ENCODE assay signal across 18 cellular contexts in the genomic region with DNA sequence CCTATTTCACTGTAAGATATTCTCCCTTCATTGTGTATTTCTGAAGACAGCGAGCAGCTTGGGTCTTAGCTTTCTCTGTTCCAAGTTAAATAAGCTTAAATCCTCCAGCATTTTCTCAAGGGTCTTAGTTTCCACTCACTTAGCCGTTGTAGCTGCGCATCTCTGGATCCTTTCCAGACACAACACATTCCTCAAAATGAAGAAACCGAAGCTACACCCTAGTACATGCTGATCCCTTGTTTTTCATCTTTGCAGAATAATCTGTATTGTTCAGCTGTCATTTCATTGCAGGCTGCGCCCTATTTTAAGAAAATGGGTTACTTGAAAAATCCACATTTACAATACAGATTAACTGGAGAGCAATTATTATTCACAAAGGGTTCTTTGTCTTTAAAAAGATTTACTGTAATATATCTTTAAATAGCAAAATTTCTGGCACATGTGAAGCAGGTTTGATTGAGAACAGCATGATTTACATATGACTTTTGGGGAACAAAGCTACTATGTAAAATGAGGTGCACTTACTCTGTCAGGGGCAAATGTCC.
DNase-seq lines count a peak whose midpoint lies in the region; ATAC-seq and TF ChIP-seq lines count a peak whose summit lies in the region.
"Had no signal": no experiment of that assay in that cellular context is flagged by ENCODE, and none has a peak within 500 bp of the region (broad histone marks: within the 10 kb centered on the region; RNA-seq: fewer than 3 reads in every experiment).

No MANE protein-coding gene starts in this region.

- peak overlapping the region in 2 of 5 experiments; percentile 10 to 33 for H3K4me3 Mint-ChIP-seq in brain
- H3K4me3 Mint-ChIP-seq in type B pancreatic cell, result no peak overlapping the region
- H3K4me3 Mint-ChIP-seq: activated CD4-positive, alpha-beta memory T cell treated with anti-CD3 and anti-CD28 coated beads for 36 hours; activated naive CD4-positive, alpha-beta T cell treated with anti-CD3 and anti-CD28 coated beads, Interleukin-2, amount 50 U/mL, for 24 hours; CD8-positive, alpha-beta T cell; stimulated activated naive CD8-positive, alpha-beta T cell treated with anti-CD3 and anti-CD28 coated beads, Interleukin-15, Interleukin-2, amounts not matched to agents 100 ng/mL and 50 ng/mL, for 24 hours had no signal

- peaks cover 0 to 3% (median 0%) of the 10 kb centered on the region in 5 experiments for H3K9me3 Mint-ChIP-seq in brain
- H3K9me3 Mint-ChIP-seq in type B pancreatic cell, result no peaks in the 10 kb centered on the region
- H3K9me3 Mint-ChIP-seq: activated CD4-positive, alpha-beta memory T cell treated with anti-CD3 and anti-CD28 coated beads for 36 hours; activated naive CD4-positive, alpha-beta T cell treated with anti-CD3 and anti-CD28 coated beads, Interleukin-2, amount 50 U/mL, for 24 hours; CD8-positive, alpha-beta T cell; stimulated activated naive CD8-positive, alpha-beta T cell treated with anti-CD3 and anti-CD28 coated beads, Interleukin-15, Interleukin-2, amounts not matched to agents 100 ng/mL and 50 ng/mL, for 24 hours had no signal

- H3K36me3 Mint-ChIP-seq in brain (no peaks in the 10 kb centered on the region), type B pancreatic cell (no peaks in the 10 kb centered on the region)
- H3K36me3 Mint-ChIP-seq: activated CD4-positive, alpha-beta memory T cell treated with anti-CD3 and anti-CD28 coated beads for 36 hours; activated naive CD4-positive, alpha-beta T cell treated with anti-CD3 and anti-CD28 coated beads, Interleukin-2, amount 50 U/mL, for 24 hours; CD8-positive, alpha-beta T cell had no signal

- DNase-seq in NCI-H524 (lab: John Stamatoyannopoulos, UW) (peak; percentile 60 to 93), foreskin melanocyte (peak; percentile 33), sciatic nerve (ENCODE audit: low spot score) (no peak), GDM1 (lab: John Stamatoyannopoulos, UW) (no peak), coronary artery (ENCODE audit: low spot score) (no peak), type B pancreatic cell (ENCODE audit: extremely low spot score, unreplicated experiment) (no peak)
- no peak for DNase-seq in activated CD8-positive, alpha-beta memory T cell treated with anti-CD3 and anti-CD28 coated beads for 24 hours
- DNase-seq: activated CD4-positive, alpha-beta memory T cell treated with anti-CD3 and anti-CD28 coated beads for 36 hours; activated T-cell treated with anti-CD3 and anti-CD28 coated beads, Interleukin-2, amount 50 U/mL, for 1 hour; CD8-positive, alpha-beta T cell; H7; NCI-H1930; NCI-H526; SHP77 treated with DMSO at 0.1 percent for 48 hours; T-helper 1 cell had no signal

- H3K27ac Mint-ChIP-seq in brain (peak overlapping the region in 4 of 5 experiments; percentile 33 to 93 (median 82)), type B pancreatic cell (no peak overlapping the region)
- H3K27ac Mint-ChIP-seq: activated CD4-positive, alpha-beta memory T cell treated with anti-CD3 and anti-CD28 coated beads for 36 hours; activated naive CD4-positive, alpha-beta T cell treated with anti-CD3 and anti-CD28 coated beads, Interleukin-2, amount 50 U/mL, for 24 hours; CD8-positive, alpha-beta T cell; stimulated activated naive CD8-positive, alpha-beta T cell treated with anti-CD3 and anti-CD28 coated beads, Interleukin-15, Interleukin-2, amounts not matched to agents 100 ng/mL and 50 ng/mL, for 24 hours had no signal

- H3K4me3 ChIP-seq in coronary artery, result no peak overlapping the region

- intact Hi-C loops in sciatic nerve (cut with DNase I), result no loop called here

- ATAC-seq in sciatic nerve, result peak; percentile 97
- ATAC-seq: CD8-positive, alpha-beta T cell had no signal

- no peak overlapping the region for H3K27ac ChIP-seq in coronary artery

- no peaks in the 10 kb centered on the region for H3K27me3 Mint-ChIP-seq in brain
- peaks cover 7% of the 10 kb centered on the region for H3K27me3 Mint-ChIP-seq in type B pancreatic cell

- no peak for TF ChIP-seq CTCF in brain (conservative IDR thresholded peaks at IDR 0.05)
- no peak for TF ChIP-seq CTCF in coronary artery (IDR thresholded peaks at IDR 0.05)
- TF ChIP-seq CTCF in type B pancreatic cell (conservative IDR thresholded peaks at IDR 0.05), result no peak

- H3K4me1 Mint-ChIP-seq in brain (peaks cover 67% of the 10 kb centered on the region), type B pancreatic cell (ENCODE audit: unreplicated experiment) (no peaks in the 10 kb centered on the region)
- H3K4me1 Mint-ChIP-seq: activated naive CD4-positive, alpha-beta T cell treated with anti-CD3 and anti-CD28 coated beads, Interleukin-2, amount 50 U/mL, for 24 hours had no signal

Comparison
In these comparisons a context has a peak if more than half of its experiments do, and no peak if none do; other contexts are left out.
1. DNase-seq: peak in NCI-H524 (2 of 2) and foreskin melanocyte (single experiment); none in sciatic nerve (single experiment), activated CD8-positive, alpha-beta memory T cell treated with anti-CD3 and anti-CD28 coated beads for 24 hours (single experiment), GDM1 (single experiment), coronary artery (single experiment) and type B pancreatic cell (single experiment).